ENCODE assay signal across 1 cellular context in genomic region chr19:36915992-36916830, GRCh38.
TF ChIP-seq lines count a peak whose summit lies in the region.

Gene ZNF568, plus strand, starts transcription at chr19:36916332. Its CDS starts 6,439 bp downstream, at chr19:36922771.
Gene ZNF829, minus strand, starts transcription at chr19:36916291. Its CDS starts 1,124 bp downstream, at chr19:36915167.

TF ChIP-seq in H1, 55 proteins besides CTCF, POLR2A, EP300 and RAD21:
- peak; percentile 11 for TF ChIP-seq TBP (IDR thresholded peaks at IDR 0.05; ENCODE audit: low read depth, low read length)
- TF ChIP-seq ASH2L (IDR thresholded peaks at IDR 0.05; ENCODE audit: low read length) = peak; percentile 88
- TF ChIP-seq KDM4A (IDR thresholded peaks at IDR 0.05; ENCODE audit: low read depth, low read length, severe bottlenecking) = peak; percentile 79
- peak; percentile 59; the same call in 1 of the 2 replicates for TF ChIP-seq TAF1 (IDR thresholded peaks at IDR 0.05; ENCODE audit: low read depth, low read length)
- peak in 1 of 2 experiments; percentile 83; a peak in 1 of 4 replicates for TF ChIP-seq SIN3A (conservative IDR thresholded peaks at IDR 0.05 in 1 of 2, IDR thresholded peaks at IDR 0.05 in 1 of 2; ENCODE audit: low read depth in 1 of 2, low read length in 2 of 2)
- peak; percentile 95 for TF ChIP-seq CHD2 (IDR thresholded peaks at IDR 0.05; ENCODE audit: low read length)
- TF ChIP-seq BRCA1 (IDR thresholded peaks at IDR 0.05; ENCODE audit: low read depth, low read length) = peak; percentile 79
- TF ChIP-seq CREB1 (IDR thresholded peaks at IDR 0.05) = peak; percentile 85
- TF ChIP-seq FOSL1 (IDR thresholded peaks at IDR 0.05; ENCODE audit: insufficient read depth, low read depth, low read length) = no peak
- TF ChIP-seq JUND (IDR thresholded peaks at IDR 0.05; ENCODE audit: low read length) = peak; percentile 25; the same call in 1 of the 2 replicates
- no peak for TF ChIP-seq ZNF274 (IDR thresholded peaks at IDR 0.05; ENCODE audit: borderline replicate concordance, extremely low read depth, low read length)
- TF ChIP-seq TAF7 (optimal IDR thresholded peaks at IDR 0.05; ENCODE audit: borderline replicate concordance, low read depth, low read length) = peak; percentile 27
- peak; percentile 55; the same call in 1 of the 2 replicates for TF ChIP-seq BACH1 (IDR thresholded peaks at IDR 0.05; ENCODE audit: low read length)
- peak; percentile 73 for TF ChIP-seq PHF8 (conservative IDR thresholded peaks at IDR 0.05; ENCODE audit: low read depth, low read length)
- no peak for TF ChIP-seq SRF (IDR thresholded peaks at IDR 0.05; ENCODE audit: low read depth, low read length)
- TF ChIP-seq, protein P1, sequence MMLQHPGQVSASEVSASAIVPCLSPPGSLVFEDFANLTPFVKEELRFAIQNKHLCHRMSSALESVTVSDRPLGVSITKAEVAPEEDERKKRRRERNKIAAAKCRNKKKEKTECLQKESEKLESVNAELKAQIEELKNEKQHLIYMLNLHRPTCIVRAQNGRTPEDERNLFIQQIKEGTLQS (IDR thresholded peaks at IDR 0.05; ENCODE audit: insufficient read depth, low read depth, low read length) = peak; percentile 6; the same call in 1 of the 2 replicates
- peak; percentile 91 for TF ChIP-seq RBBP5 (IDR thresholded peaks at IDR 0.05; ENCODE audit: borderline replicate concordance, low read depth, low read length)
- TF ChIP-seq CTBP2 (IDR thresholded peaks at IDR 0.05; ENCODE audit: borderline replicate concordance, insufficient read depth, insufficient read length, low read length) = no peak
- TF ChIP-seq GABPA (IDR thresholded peaks at IDR 0.05; ENCODE audit: borderline replicate concordance, insufficient read depth, low read length) = peak; percentile 78; the same call in 1 of the 2 replicates
- no peak for TF ChIP-seq CBX8 (IDR thresholded peaks at IDR 0.05; ENCODE audit: borderline replicate concordance, low read depth, low read length)
- TF ChIP-seq POLR2AphosphoS5 (IDR thresholded peaks at IDR 0.05; ENCODE audit: low read depth, low read length) = 0 out of 2 replicates have a peak, but pooled peaks have one; percentile 17
- TF ChIP-seq SIX5 (IDR thresholded peaks at IDR 0.05; ENCODE audit: low read depth, low read length) = peak; percentile 62
- peak in 1 of 2 experiments; percentile 74; a peak in 1 of 4 replicates for TF ChIP-seq HDAC2 (IDR thresholded peaks at IDR 0.05; ENCODE audit: borderline replicate concordance in 1 of 2, low read depth in 2 of 2, low read length in 2 of 2)
- TF ChIP-seq GTF2F1 (IDR thresholded peaks at IDR 0.05; ENCODE audit: borderline replicate concordance, low read depth, low read length) = no peak
- TF ChIP-seq, protein P2, sequence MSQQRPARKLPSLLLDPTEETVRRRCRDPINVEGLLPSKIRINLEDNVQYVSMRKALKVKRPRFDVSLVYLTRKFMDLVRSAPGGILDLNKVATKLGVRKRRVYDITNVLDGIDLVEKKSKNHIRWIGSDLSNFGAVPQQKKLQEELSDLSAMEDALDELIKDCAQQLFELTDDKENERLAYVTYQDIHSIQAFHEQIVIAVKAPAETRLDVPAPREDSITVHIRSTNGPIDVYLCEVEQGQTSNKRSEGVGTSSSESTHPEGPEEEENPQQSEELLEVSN (IDR thresholded peaks at IDR 0.05) = 0 out of 2 replicates have a peak, but pooled peaks have one; percentile 24
